ENCODE assay signal across 1 cellular context in the genomic region with DNA sequence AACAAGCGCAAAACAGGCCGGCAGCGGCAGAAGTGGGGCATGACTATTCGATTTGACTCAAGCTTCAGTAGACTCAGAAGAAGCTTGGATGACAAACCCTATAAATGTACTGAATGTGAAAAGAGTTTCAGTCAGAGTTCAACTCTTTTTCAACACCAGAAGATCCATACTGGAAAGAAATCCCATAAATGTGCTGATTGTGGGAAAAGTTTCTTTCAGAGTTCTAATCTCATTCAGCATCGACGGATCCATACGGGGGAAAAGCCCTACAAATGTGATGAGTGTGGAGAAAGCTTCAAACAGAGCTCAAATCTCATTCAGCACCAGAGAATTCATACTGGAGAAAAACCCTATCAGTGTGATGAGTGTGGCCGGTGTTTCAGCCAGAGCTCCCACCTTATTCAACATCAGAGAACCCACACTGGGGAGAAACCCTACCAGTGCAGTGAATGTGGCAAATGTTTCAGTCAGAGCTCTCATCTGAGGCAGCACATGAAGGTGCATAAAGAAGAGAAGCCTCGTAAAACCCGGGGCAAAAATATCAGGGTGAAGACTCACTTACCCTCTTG.
TF ChIP-seq lines count a peak whose summit lies in the region.

No MANE protein-coding gene starts in this region.

TF ChIP-seq in IMR-90, 13 proteins besides CTCF, POLR2A, EP300 and RAD21 (continued from another document):
- TF ChIP-seq, protein P1, sequence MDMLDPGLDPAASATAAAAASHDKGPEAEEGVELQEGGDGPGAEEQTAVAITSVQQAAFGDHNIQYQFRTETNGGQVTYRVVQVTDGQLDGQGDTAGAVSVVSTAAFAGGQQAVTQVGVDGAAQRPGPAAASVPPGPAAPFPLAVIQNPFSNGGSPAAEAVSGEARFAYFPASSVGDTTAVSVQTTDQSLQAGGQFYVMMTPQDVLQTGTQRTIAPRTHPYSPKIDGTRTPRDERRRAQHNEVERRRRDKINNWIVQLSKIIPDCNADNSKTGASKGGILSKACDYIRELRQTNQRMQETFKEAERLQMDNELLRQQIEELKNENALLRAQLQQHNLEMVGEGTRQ (IDR thresholded peaks at IDR 0.05; ENCODE audit: low read depth, low read length) = no peak
- TF ChIP-seq BHLHE40 (IDR thresholded peaks at IDR 0.05; ENCODE audit: low read depth, low read length) (no peak), CHD1 (IDR thresholded peaks at IDR 0.05; ENCODE audit: low read depth, low read length) (no peak), FOS (IDR thresholded peaks at IDR 0.05; ENCODE audit: low read depth, low read length) (no peak), MAFK (IDR thresholded peaks at IDR 0.05; ENCODE audit: low read depth, low read length) (peak; percentile 39; the same call in 1 of the 2 replicates), SMC3 (IDR thresholded peaks at IDR 0.05; ENCODE audit: low read depth, low read length) (no peak)
- TF ChIP-seq, protein P2, sequence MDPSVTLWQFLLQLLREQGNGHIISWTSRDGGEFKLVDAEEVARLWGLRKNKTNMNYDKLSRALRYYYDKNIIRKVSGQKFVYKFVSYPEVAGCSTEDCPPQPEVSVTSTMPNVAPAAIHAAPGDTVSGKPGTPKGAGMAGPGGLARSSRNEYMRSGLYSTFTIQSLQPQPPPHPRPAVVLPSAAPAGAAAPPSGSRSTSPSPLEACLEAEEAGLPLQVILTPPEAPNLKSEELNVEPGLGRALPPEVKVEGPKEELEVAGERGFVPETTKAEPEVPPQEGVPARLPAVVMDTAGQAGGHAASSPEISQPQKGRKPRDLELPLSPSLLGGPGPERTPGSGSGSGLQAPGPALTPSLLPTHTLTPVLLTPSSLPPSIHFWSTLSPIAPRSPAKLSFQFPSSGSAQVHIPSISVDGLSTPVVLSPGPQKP (IDR thresholded peaks at IDR 0.05; ENCODE audit: borderline replicate concordance, low read depth, low read length) = no peak
